ENCODE assay signal across 8 cellular contexts in the genomic region with DNA sequence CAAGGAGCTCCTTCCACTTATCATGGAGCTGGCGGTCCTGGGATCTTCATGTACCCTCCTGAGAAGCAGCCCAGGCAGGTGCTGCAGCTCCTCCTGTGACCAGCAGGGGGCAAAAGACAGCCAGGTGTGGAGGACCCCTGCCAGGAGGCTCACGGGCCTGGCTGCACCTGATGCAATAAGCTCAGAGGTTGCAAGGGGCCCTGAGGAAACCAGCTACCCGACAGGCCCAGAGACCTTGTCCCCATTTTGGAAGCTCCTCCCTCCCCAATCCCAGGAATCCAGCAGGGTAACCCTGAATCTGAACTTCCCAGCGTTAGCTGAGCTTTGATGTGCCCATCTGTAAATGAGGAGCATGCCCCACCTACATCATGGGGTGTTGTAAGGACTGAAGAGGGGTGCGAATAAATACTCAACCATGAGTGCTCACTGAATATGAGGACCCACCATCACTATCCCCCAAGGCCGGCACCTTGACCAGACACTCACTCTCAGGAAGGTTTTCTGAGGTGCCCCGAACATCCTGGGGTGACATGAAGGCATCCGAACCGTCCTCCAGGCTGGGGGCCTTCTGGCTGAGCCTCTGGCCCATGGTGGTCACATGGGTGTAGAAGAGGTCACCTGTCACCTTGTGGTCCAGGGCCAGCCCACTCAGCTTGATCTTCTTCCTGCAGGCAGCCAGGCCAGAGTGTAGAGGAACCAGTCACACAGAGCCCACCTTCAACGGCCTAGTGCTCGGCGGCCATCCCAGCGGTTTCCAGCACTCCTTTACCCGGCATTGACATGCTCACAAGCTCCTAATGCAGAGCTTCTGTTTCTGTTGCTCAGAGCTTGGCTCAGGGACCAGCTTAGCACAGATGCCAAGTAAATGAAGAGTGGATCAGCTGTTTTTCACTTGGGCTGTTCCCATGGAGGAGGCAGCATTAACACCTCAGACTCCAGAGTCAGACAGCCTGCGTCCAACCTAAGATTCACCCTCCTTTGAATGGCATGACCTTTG. TPM values are rescaled to one million over a fixed set of nuclear protein-coding genes. Genes with fewer than 3 reads are reported as not detected.
A peak's percentile ranks its signal among the peaks of the same experiment; 100 is the strongest.
DNase-seq lines count a peak whose midpoint lies in the region; FAIRE-seq and TF ChIP-seq lines count a peak whose summit lies in the region.

No MANE protein-coding gene starts in this region.

- FAIRE-seq in H1 (lab: Jason Lieb, UNC) = peak; percentile 87

- DNase-seq in ELF-1 (ENCODE audit: low read depth, low spot score) (peak; percentile 96), H4 (ENCODE audit: low spot score) (peak; percentile 42), NCI-H146 (lab: John Stamatoyannopoulos, UW) (peak; percentile 72), H1 (ENCODE audit: low read depth in 1 of 2, low spot score in 2 of 2) (peak; percentile 88 to 93), neural crest cell (ENCODE audit: low read depth, low spot score) (peak; percentile 44), testis (peak; percentile 67), NCI-H2107 treated with DMSO at 0.1 percent for 48 hours (lab: John Stamatoyannopoulos, UW; ENCODE audit: unreplicated experiment) (no peak)
- peak; percentile 87 for DNase-seq in activated CD4-positive, alpha-beta memory T cell treated with anti-CD3 and anti-CD28 coated beads for 36 hours

- CTCF ChIA-PET in activated CD4-positive, alpha-beta memory T cell treated with anti-CD3 and anti-CD28 coated beads for 36 hours (lab: Charles Lee) = interaction anchor here (0.5 to 20.4 kb wide), 70 partner anchors 10 to 1763 kb away, joined by 3 to 562 read pairs (median 4); a partner anchor contains a TSS
- CTCF ChIA-PET in H1 (lab: Charles Lee; ENCODE audit: partially characterized antibody) = interaction anchor here (0.7 to 33.7 kb wide), 53 partner anchors 10 to 357 kb away, joined by 3 to 1146 read pairs (median 4); a partner anchor contains a TSS

- intact Hi-C loops in activated CD4-positive, alpha-beta memory T cell treated with anti-CD3 and anti-CD28 coated beads for 36 hours (cut with micrococcal nuclease) = loop anchor here (1.0 to 5.0 kb wide), 4 partner anchors 19 to 151 kb away; no protein-coding TSS in a partner anchor
- intact Hi-C loops in testis (cut with DNase I; ENCODE audit: low total_unique reads) = no loop called here

- H3K27me3 Mint-ChIP-seq in activated CD4-positive, alpha-beta memory T cell treated with anti-CD3 and anti-CD28 coated beads for 36 hours = no peaks in the 10 kb centered on the region
- peaks cover 5% of the 10 kb centered on the region for H3K27me3 Mint-ChIP-seq in neural crest cell (ENCODE audit: low read depth)

- H3K4me3 ChIP-seq in H1 (ENCODE audit: extremely low read depth in 1 of 4, insufficient read depth in 2 of 4, low read depth in 3 of 4, low read length in 4 of 4) = no peak overlapping the region
- no peak overlapping the region for H3K4me3 ChIP-seq in testis

- peak overlapping the region; percentile 98 for H2BK12ac ChIP-seq in H1 (ENCODE audit: low read depth, low read length)

- H2BK20ac ChIP-seq in H1 (ENCODE audit: low read length) = peak overlapping the region; percentile 83

- peaks cover 0 to under 1% of the 10 kb centered on the region in 2 experiments for H4K20me1 ChIP-seq in H1 (replicated peaks in 1 of 2; ENCODE audit: control insufficient read depth in 1 of 2, insufficient read depth in 2 of 2, low read length in 2 of 2)

- TF ChIP-seq RAD21 in H1 (IDR thresholded peaks at IDR 0.05 in 1 of 2, conservative IDR thresholded peaks at IDR 0.05 in 1 of 2; ENCODE audit: low read depth in 2 of 2, low read length in 2 of 2) = peak; percentile 63 to 74

- H2AK5ac ChIP-seq in H1 (ENCODE audit: low read depth, low read length) = peak overlapping the region; percentile 18

- H3K23me2 ChIP-seq in H1 (ENCODE audit: low read depth, low read length) = no peaks in the 10 kb centered on the region

- H3K27ac ChIP-seq in H1 (ENCODE audit: low read depth, low read length) = peak overlapping the region; percentile 88
- no peak overlapping the region for H3K27ac ChIP-seq in testis

- H3K36me3 ChIP-seq in H1 (ENCODE audit: control insufficient read depth in 2 of 4, insufficient read depth in 4 of 4, low read length in 3 of 4) = peaks cover 0 to 5% (median 0%) of the 10 kb centered on the region in 4 experiments; a peak in 2 of 8 replicates
- H3K36me3 ChIP-seq in testis (ENCODE audit: low read depth, missing control alignments) = no peaks in the 10 kb centered on the region

- TF ChIP-seq POLR2A in H1 (IDR thresholded peaks at IDR 0.05; ENCODE audit: control extremely low read depth in 1 of 2, low read depth in 2 of 2, low read length in 2 of 2) (peak in 1 of 2 experiments; percentile 36; a peak in 1 of 3 replicates), testis (IDR thresholded peaks at IDR 0.05) (no peak)

- H3K79me2 ChIP-seq in H1 (ENCODE audit: control insufficient read depth in 1 of 2, insufficient read depth in 2 of 2, low read length in 2 of 2) = no peaks in the 10 kb centered on the region

- peaks cover 45% of the 10 kb centered on the region for H3K36me3 Mint-ChIP-seq in activated CD4-positive, alpha-beta memory T cell treated with anti-CD3 and anti-CD28 coated beads for 36 hours
- H3K36me3 Mint-ChIP-seq in neural crest cell (ENCODE audit: low read depth) = no peaks in the 10 kb centered on the region

- H4K8ac ChIP-seq in H1 (ENCODE audit: extremely low read depth, insufficient read depth, low read length) = peak overlapping the region; percentile 1; the same call in 1 of the 2 replicates

- H2AFZ ChIP-seq in H1 (ENCODE audit: low read length) = no peak overlapping the region

- no peak overlapping the region for H3K56ac ChIP-seq in H1 (replicated peaks; ENCODE audit: insufficient read length, low read depth, low read length)

- peak overlapping the region; percentile 38 for H2BK120ac ChIP-seq in H1 (replicated peaks; ENCODE audit: low read depth, low read length)

- H4K91ac ChIP-seq in H1 (replicated peaks; ENCODE audit: insufficient read length, low read length) = peak overlapping the region; percentile 94

- H3K4me2 ChIP-seq in H1 (ENCODE audit: insufficient read depth in 1 of 2, low read depth in 2 of 2, low read length in 2 of 2) = no peak overlapping the region

- H3K9me3 ChIP-seq in H1 (ENCODE audit: insufficient read depth in 2 of 2, low read depth in 1 of 2, low read length in 1 of 2) (no peaks in the 10 kb centered on the region), testis (no peaks in the 10 kb centered on the region)

- H3K4me1 ChIP-seq in H1 (replicated peaks in 1 of 4; ENCODE audit: control insufficient read depth in 3 of 4, insufficient read depth in 4 of 4, low read length in 3 of 4) (peaks cover 0 to 7% (median 5%) of the 10 kb centered on the region in 4 experiments; a peak in 4 of 7 replicates), testis (peaks cover 3% of the 10 kb centered on the region)

- H3K79me1 ChIP-seq in H1 (ENCODE audit: low read depth, low read length) = no peaks in the 10 kb centered on the region

- H3K4me3 Mint-ChIP-seq in activated CD4-positive, alpha-beta memory T cell treated with anti-CD3 and anti-CD28 coated beads for 36 hours = no peak overlapping the region
- no peak overlapping the region for H3K4me3 Mint-ChIP-seq in neural crest cell

- H3K9ac ChIP-seq in H1 (replicated peaks in 1 of 4; ENCODE audit: extremely low read depth in 1 of 4, low read depth in 3 of 4, low read length in 3 of 4) = peak overlapping the region in 1 of 4 experiments; percentile 47; a peak in 2 of 7 replicates

- no peaks in the 10 kb centered on the region for H3K27me3 ChIP-seq in H1 (replicated peaks in 1 of 4; ENCODE audit: control insufficient read depth in 3 of 4, extremely low read depth in 1 of 4, insufficient read depth in 3 of 4, low read length in 3 of 4)
- H3K27me3 ChIP-seq in testis = no peaks in the 10 kb centered on the region

- H3K27ac Mint-ChIP-seq in activated CD4-positive, alpha-beta memory T cell treated with anti-CD3 and anti-CD28 coated beads for 36 hours = peak overlapping the region; percentile 83
- no peak overlapping the region for H3K27ac Mint-ChIP-seq in neural crest cell (ENCODE audit: unreplicated experiment)

- WGBS in H1 (ENCODE audit: extremely low coverage in 1 of 2, insufficient coverage in 1 of 2, insufficient read length in 1 of 2, insufficient replicate concordance in 2 of 2, low coverage in 1 of 2, low lambda C conversion rate in 2 of 2, missing lambda C conversion rate in 1 of 2), 2 experiments = 83% methylated on average over 15 of the region's 15 CpGs; no CpG with 5 or more reads in 1 of the 2 experiments
- 64 to 78% methylated on average over 9 to 15 of the region's 15 CpGs for WGBS in testis, 2 donors

- peaks cover 9% of the 10 kb centered on the region for H3K4me1 Mint-ChIP-seq in activated CD4-positive, alpha-beta memory T cell treated with anti-CD3 and anti-CD28 coated beads for 36 hours (ENCODE audit: low read depth)
- no peaks in the 10 kb centered on the region for H3K4me1 Mint-ChIP-seq in neural crest cell

- peak in 1 of 2 experiments; percentile 81; a peak in 1 of 3 replicates for TF ChIP-seq EP300 in H1 (IDR thresholded peaks at IDR 0.05; ENCODE audit: borderline replicate concordance in 1 of 2, low read depth in 2 of 2, low read length in 2 of 2)

- TF ChIP-seq CTCF in H1 (IDR thresholded peaks at IDR 0.05; ENCODE audit: control extremely low read depth in 1 of 3, insufficient read depth in 1 of 3, low read depth in 1 of 3, low read length in 3 of 3) (peak; percentile 81 to 90 (median 87)), neural crest cell (conservative IDR thresholded peaks at IDR 0.05) (peak; percentile 89), testis (IDR thresholded peaks at IDR 0.05) (peak in 2 of 3 experiments; percentile 71 to 86)

- peak overlapping the region; percentile 90 for H2BK5ac ChIP-seq in H1 (ENCODE audit: low read depth, low read length)

- H3K9me3 Mint-ChIP-seq in activated CD4-positive, alpha-beta memory T cell treated with anti-CD3 and anti-CD28 coated beads for 36 hours = no peaks in the 10 kb centered on the region
- no peaks in the 10 kb centered on the region for H3K9me3 Mint-ChIP-seq in neural crest cell

- peak overlapping the region; percentile 58 for H3K4ac ChIP-seq in H1 (replicated peaks; ENCODE audit: insufficient read length, low read depth, low read length)

- H3K14ac ChIP-seq in H1 (ENCODE audit: insufficient read length) = no peak overlapping the region

- peak overlapping the region; percentile 38 for H4K5ac ChIP-seq in H1 (ENCODE audit: insufficient read length, low read depth, low read length)

- no peak overlapping the region for H3K23ac ChIP-seq in H1 (ENCODE audit: insufficient read length)

- peak overlapping the region; percentile 66 for H3K18ac ChIP-seq in H1 (ENCODE audit: extremely low read depth, low read length)

- peak overlapping the region; percentile 49; the same call in 1 of the 2 replicates for H2BK15ac ChIP-seq in H1 (ENCODE audit: low read length)

- POLR2A ChIA-PET in activated CD4-positive, alpha-beta memory T cell treated with anti-CD3 and anti-CD28 coated beads for 36 hours (lab: Charles Lee) = interaction anchor here (0.9 to 1.8 kb wide), 6 partner anchors 8 to 151 kb away, joined by 3 to 13 read pairs (median 4); a partner anchor contains a TSS
- POLR2A ChIA-PET in H1 (lab: Charles Lee; ENCODE audit: partially characterized antibody) = interaction anchor here (0.7 to 9.7 kb wide), 28 partner anchors 8 to 247 kb away, joined by 3 to 90 read pairs (median 4); a partner anchor contains a TSS

RNA-seq across cellular contexts. Expression of a gene that starts 21.7 kb away (rescaled TPM):
- total RNA-seq in H4 (2014; rRNA removed; shearing (Covaris generic)) = 3.5 and 6.0 TPM in 2 replicates
- total RNA-seq in activated CD4-positive, alpha-beta memory T cell treated with anti-CD3 and anti-CD28 coated beads for 36 hours = 10 to 100 TPM; 23.1 to 23.3 TPM
- total RNA-seq in H1 (2021; fragmentation: NEBNext Ultra II Directional; extraction: Animal tissue kit (Norgen Biotek cat#: 25700)) = 30.1 and 34.5 TPM in 2 replicates
- 58.0 and 79.5 TPM in 2 replicates for polyA plus RNA-seq in H1 (2011; rRNA removed)
- polyA plus RNA-seq in H1 (2011; cell fraction: cytosol; rRNA removed) = 51.3 TPM
- polyA plus RNA-seq in H1 (2011; cell fraction: nucleus; rRNA removed) = 92.4 TPM
- polyA plus RNA-seq in H1 (2012, experiment 1 of 2) = 27.7 to 39.6 TPM (median 34.4 TPM) in 4 replicates
- 34.6 TPM for polyA plus RNA-seq in H1 (2012, experiment 2 of 2)
- polyA plus RNA-seq in H1 (2013, experiment 1 of 2) = 25.5 TPM
- 27.2 TPM for polyA plus RNA-seq in H1 (2013, experiment 2 of 2)
- polyA minus RNA-seq in H1 (2011; rRNA and poly(A)+ RNA removed) = 54.4 and 66.2 TPM in 2 replicates
- 27.5 TPM for polyA minus RNA-seq in H1 (2011; cell fraction: cytosol; rRNA and poly(A)+ RNA removed)
- 36.7 TPM for polyA minus RNA-seq in H1 (2011; cell fraction: nucleus; rRNA and poly(A)+ RNA removed)
- 4.5 and 4.7 TPM in 2 replicates for total RNA-seq in neural crest cell
- 10 to 100 TPM; 12.2 to 12.3 TPM for total RNA-seq in testis
- 6.5 TPM for polyA plus RNA-seq in testis (ENCODE audit: insufficient read depth, low read depth, low replicate concordance)

RNA-seq across cellular contexts. Expression of a gene that starts 33.5 kb away (rescaled TPM):
- 0.64 and 0.89 TPM in 2 replicates for total RNA-seq in H4 (2014; rRNA removed; shearing (Covaris generic))
- total RNA-seq in activated CD4-positive, alpha-beta memory T cell treated with anti-CD3 and anti-CD28 coated beads for 36 hours = under 1 TPM; 0.36 to 0.51 TPM
- total RNA-seq in H1 (2021; fragmentation: NEBNext Ultra II Directional; extraction: Animal tissue kit (Norgen Biotek cat#: 25700)) = 23.7 and 24.4 TPM in 2 replicates
- polyA plus RNA-seq in H1 (2011; rRNA removed) = 11.4 and 17.3 TPM in 2 replicates
- polyA plus RNA-seq in H1 (2011; cell fraction: cytosol; rRNA removed) = 4.4 TPM
- polyA plus RNA-seq in H1 (2011; cell fraction: nucleus; rRNA removed) = 11.2 TPM
- polyA plus RNA-seq in H1 (2012, experiment 1 of 2) = 13.1 to 33.1 TPM (median 28.5 TPM) in 4 replicates
- polyA plus RNA-seq in H1 (2012, experiment 2 of 2) = 15.1 TPM
- polyA plus RNA-seq in H1 (2013, experiment 1 of 2) = 25.6 TPM
- 28.8 TPM for polyA plus RNA-seq in H1 (2013, experiment 2 of 2)
- 3.2 and 3.9 TPM in 2 replicates for polyA minus RNA-seq in H1 (2011; rRNA and poly(A)+ RNA removed)
- 16.0 TPM for polyA minus RNA-seq in H1 (2011; cell fraction: cytosol; rRNA and poly(A)+ RNA removed)
- polyA minus RNA-seq in H1 (2011; cell fraction: nucleus; rRNA and poly(A)+ RNA removed) = 12.4 TPM
- 2.4 and 3.4 TPM in 2 replicates for total RNA-seq in neural crest cell
- 1 to 10 TPM; 2.3 to 2.5 TPM for total RNA-seq in testis
- 3.2 TPM for polyA plus RNA-seq in testis (ENCODE audit: insufficient read depth, low read depth, low replicate concordance)

RNA-seq across cellular contexts. Expression of a gene that starts 36.7 kb away (rescaled TPM):
- total RNA-seq in H4 (2014; rRNA removed; shearing (Covaris generic)) = 111 and 118 TPM in 2 replicates
- 100 to 1,000 TPM; 131 to 134 TPM for total RNA-seq in activated CD4-positive, alpha-beta memory T cell treated with anti-CD3 and anti-CD28 coated beads for 36 hours
- total RNA-seq in H1 (2021; fragmentation: NEBNext Ultra II Directional; extraction: Animal tissue kit (Norgen Biotek cat#: 25700)) = 109 and 117 TPM in 2 replicates
- polyA plus RNA-seq in H1 (2011; rRNA removed) (208 and 227 TPM in 2 replicates), testis (ENCODE audit: insufficient read depth, low read depth, low replicate concordance) (56.9 TPM)
- polyA plus RNA-seq in H1 (2011; cell fraction: cytosol; rRNA removed) = 230 TPM
- 119 TPM for polyA plus RNA-seq in H1 (2011; cell fraction: nucleus; rRNA removed)
- polyA plus RNA-seq in H1 (2012, experiment 1 of 2) = 158 to 185 TPM (median 175 TPM) in 4 replicates
- 187 TPM for polyA plus RNA-seq in H1 (2012, experiment 2 of 2)
- polyA plus RNA-seq in H1 (2013, experiment 1 of 2) = 152 TPM
- 158 TPM for polyA plus RNA-seq in H1 (2013, experiment 2 of 2)
- 71.3 and 73.7 TPM in 2 replicates for polyA minus RNA-seq in H1 (2011; rRNA and poly(A)+ RNA removed)
- 25.8 TPM for polyA minus RNA-seq in H1 (2011; cell fraction: cytosol; rRNA and poly(A)+ RNA removed)
- polyA minus RNA-seq in H1 (2011; cell fraction: nucleus; rRNA and poly(A)+ RNA removed) = 40.7 TPM
- total RNA-seq in neural crest cell (103 and 108 TPM in 2 replicates), testis (10 to 100 TPM; 27.7 to 49.1 TPM)

RNA-seq across cellular contexts. Expression of a gene that starts 43.6 kb away (rescaled TPM):
- not detected in 2 replicates for total RNA-seq in H4 (2014; rRNA removed; shearing (Covaris generic))
- total RNA-seq in activated CD4-positive, alpha-beta memory T cell treated with anti-CD3 and anti-CD28 coated beads for 36 hours = not detected
- total RNA-seq in H1 (2021; fragmentation: NEBNext Ultra II Directional; extraction: Animal tissue kit (Norgen Biotek cat#: 25700)) = not detected in 2 replicates
- polyA plus RNA-seq in H1 (2011; rRNA removed) (0.13 and 0.18 TPM in 2 replicates), testis (ENCODE audit: insufficient read depth, low read depth, low replicate concordance) (2.0 TPM)
- polyA plus RNA-seq in H1 (2011; cell fraction: cytosol; rRNA removed) = 0.22 TPM
- 0.23 TPM for polyA plus RNA-seq in H1 (2011; cell fraction: nucleus; rRNA removed)
- polyA plus RNA-seq in H1 (2012, experiment 1 of 2) = 0.31 to 0.55 TPM (median 0.44 TPM) in 4 replicates
- 0.26 TPM for polyA plus RNA-seq in H1 (2012, experiment 2 of 2)
- 0.24 TPM for polyA plus RNA-seq in H1 (2013, experiment 1 of 2)
- 0.11 TPM for polyA plus RNA-seq in H1 (2013, experiment 2 of 2)
- polyA minus RNA-seq in H1 (2011; rRNA and poly(A)+ RNA removed) = not detected in 2 replicates
- polyA minus RNA-seq in H1 (2011; cell fraction: cytosol; rRNA and poly(A)+ RNA removed) = not detected
- not detected for polyA minus RNA-seq in H1 (2011; cell fraction: nucleus; rRNA and poly(A)+ RNA removed)
- total RNA-seq in neural crest cell (not detected in 2 replicates), testis (under 1 TPM; 0.37 to 0.47 TPM)
